ENCODE assay signal across 2 cellular contexts in genomic region chr1:183580281-183580682, GRCh38.
TF ChIP-seq lines count a peak whose summit lies in the region.

No MANE protein-coding gene starts in this region.

TF ChIP-seq in liver, 16 proteins besides CTCF, POLR2A, EP300 and RAD21:
- TF ChIP-seq NR2F2 (IDR thresholded peaks at IDR 0.05) (peak; percentile 32), TAF1 (conservative IDR thresholded peaks at IDR 0.05) (no peak), REST (IDR thresholded peaks at IDR 0.05) (no peak)

TF ChIP-seq in HepG2, 621 proteins besides CTCF, POLR2A, EP300 and RAD21:
- TF ChIP-seq ZNF446 (CRISPR knock-in tag; IDR thresholded peaks at IDR 0.05): no peak
- TF ChIP-seq ZEB1 (IDR thresholded peaks at IDR 0.05; ENCODE audit: insufficient replicate concordance, low read depth): no peak
- no peak for TF ChIP-seq CC2D1A (CRISPR knock-in tag; IDR thresholded peaks at IDR 0.05)
- TF ChIP-seq SMAD1 (CRISPR knock-in tag; IDR thresholded peaks at IDR 0.05; ENCODE audit: borderline replicate concordance, low read depth): no peak
